16 cellular contexts compared by ENCODE assay signal in genomic region chr1:185601189-185601588, GRCh38.
DNase-seq lines count a peak whose midpoint lies in the region; ATAC-seq, FAIRE-seq and TF ChIP-seq lines count a peak whose summit lies in the region.
"Had no signal": no experiment of that assay in that cellular context is flagged by ENCODE, and none has a peak within 500 bp of the region (broad histone marks: within the 10 kb centered on the region; RNA-seq: fewer than 3 reads in every experiment).

No MANE protein-coding gene starts in this region.

- no peaks in the 10 kb centered on the region for H3K36me3 ChIP-seq in GM23338 (ENCODE audit: insufficient read depth)
- H3K36me3 ChIP-seq in Caco-2 (ENCODE audit: control insufficient read depth, insufficient read depth, low read length) = no peaks in the 10 kb centered on the region
- no peaks in the 10 kb centered on the region for H3K36me3 ChIP-seq in right lobe of liver
- H3K36me3 ChIP-seq: colonic mucosa, left lung, tibial nerve had no signal

- BruUV-seq in Caco-2 (replicated peaks; lab: Mats Ljungman, UMichigan) = no TSS peak

- H3K27me3 ChIP-seq in GM23338 (ENCODE audit: insufficient read depth) (no peaks in the 10 kb centered on the region), Caco-2 (replicated peaks; ENCODE audit: control insufficient read depth, insufficient read depth, low read length) (no peaks in the 10 kb centered on the region), right lobe of liver (no peaks in the 10 kb centered on the region)
- H3K27me3 ChIP-seq: colonic mucosa, left lung, tibial nerve had no signal

- H3K79me2 ChIP-seq in GM23338 (replicated peaks; ENCODE audit: insufficient read depth) = no peaks in the 10 kb centered on the region

- H3K27ac ChIP-seq in GM23338 (ENCODE audit: low read depth) (no peak overlapping the region), right lobe of liver (no peak overlapping the region)
- H3K27ac ChIP-seq: colonic mucosa, left lung, tibial nerve had no signal

- H3K27ac Mint-ChIP-seq in GM23338 = no peak overlapping the region
- no peak overlapping the region for H3K27ac Mint-ChIP-seq in Caco-2 (ENCODE audit: unreplicated experiment)
- no peak overlapping the region for H3K27ac Mint-ChIP-seq in glutamatergic neuron (ENCODE audit: unreplicated experiment)
- H3K27ac Mint-ChIP-seq: naive thymus-derived CD4-positive, alpha-beta T cell had no signal

- no peaks in the 10 kb centered on the region for H4K20me1 ChIP-seq in GM23338 (replicated peaks; ENCODE audit: insufficient read depth)

- no peak overlapping the region for H3K4me3 Mint-ChIP-seq in GM23338
- H3K4me3 Mint-ChIP-seq in Caco-2 (ENCODE audit: unreplicated experiment) = no peak overlapping the region
- no peak overlapping the region for H3K4me3 Mint-ChIP-seq in glutamatergic neuron (ENCODE audit: unreplicated experiment)
- H3K4me3 Mint-ChIP-seq: naive thymus-derived CD4-positive, alpha-beta T cell had no signal

- CTCF ChIA-PET in Caco-2 (lab: Charles Lee) = no interaction called here

- H3K4me3 ChIP-seq in GM23338 = no peak overlapping the region
- H3K4me3 ChIP-seq in Caco-2 (ENCODE audit: low read depth, low read length) = no peak overlapping the region
- H3K4me3 ChIP-seq in right lobe of liver = no peak overlapping the region
- H3K4me3 ChIP-seq: colonic mucosa, left lung, tibial nerve had no signal

- peak; percentile 49 for ATAC-seq in GM18909 (IDR thresholded peaks at IDR 0.05; ENCODE audit: poor library complexity, unreplicated experiment)
- ATAC-seq in GM23338 = no peak
- peak; percentile 39 for ATAC-seq in HG03469 (IDR thresholded peaks at IDR 0.05; ENCODE audit: unreplicated experiment)
- no peak for ATAC-seq in right lobe of liver
- ATAC-seq: HepG2; left lung; naive thymus-derived CD4-positive, alpha-beta T cell had no signal

- intact Hi-C loops in Caco-2 (cut with micrococcal nuclease; ENCODE audit: unreplicated experiment) (no loop called here), right lobe of liver (cut with DNase I) (no loop called here)

- H3K9me3 Mint-ChIP-seq in GM23338 (no peaks in the 10 kb centered on the region), Caco-2 (ENCODE audit: unreplicated experiment) (no peaks in the 10 kb centered on the region), glutamatergic neuron (ENCODE audit: unreplicated experiment) (no peaks in the 10 kb centered on the region)
- H3K9me3 Mint-ChIP-seq: naive thymus-derived CD4-positive, alpha-beta T cell had no signal

- H3K4me2 ChIP-seq in GM23338 = no peak overlapping the region

- no peak for TF ChIP-seq POLR2A in right lobe of liver (IDR thresholded peaks at IDR 0.05)

- no peak for TF ChIP-seq CTCF in D721Med (IDR thresholded peaks at IDR 0.05; ENCODE audit: insufficient read depth, missing control alignments)
- no peak for TF ChIP-seq CTCF in GM23338 (conservative IDR thresholded peaks at IDR 0.05; ENCODE audit: low read depth in 2 of 2)
- no peak for TF ChIP-seq CTCF in Caco-2 (IDR thresholded peaks at IDR 0.05; ENCODE audit: insufficient read depth in 1 of 2, low read depth in 1 of 2, low read length in 1 of 2, severe bottlenecking in 1 of 2, unreplicated experiment in 1 of 2)
- no peak for TF ChIP-seq CTCF in right lobe of liver (IDR thresholded peaks at IDR 0.05)
- no peak for TF ChIP-seq CTCF in glutamatergic neuron (IDR thresholded peaks at IDR 0.05; ENCODE audit: partially characterized antibody, unreplicated experiment)

- peak; percentile 72 for FAIRE-seq in D721Med (lab: Jason Lieb, UNC)
- FAIRE-seq: HepG2 had no signal

- H3K27me3 Mint-ChIP-seq in GM23338 (ENCODE audit: insufficient read depth, low read depth, poor library complexity) = no peaks in the 10 kb centered on the region
- no peaks in the 10 kb centered on the region for H3K27me3 Mint-ChIP-seq in Caco-2 (ENCODE audit: insufficient read depth, unreplicated experiment)
- no peaks in the 10 kb centered on the region for H3K27me3 Mint-ChIP-seq in glutamatergic neuron (ENCODE audit: unreplicated experiment)
- H3K27me3 Mint-ChIP-seq: naive thymus-derived CD4-positive, alpha-beta T cell had no signal

- DNase-seq in D721Med (ENCODE audit: insufficient read length, low spot score) (no peak), GM23338 (ENCODE audit: low spot score) (no peak), Caco-2 (no peak), right lobe of liver (no peak), glutamatergic neuron (no peak), NCI-H526 (lab: John Stamatoyannopoulos, UW) (no peak)
- DNase-seq: activated CD4-positive, alpha-beta T cell treated with anti-CD3 and anti-CD28 coated beads for 1 hour; colonic mucosa; hypothalamus; left lung; naive thymus-derived CD4-positive, alpha-beta T cell; NCI-H2227 treated with DMSO at 0.1 percent for 48 hours had no signal

- H3K4me1 Mint-ChIP-seq in GM23338 (peaks cover 6% of the 10 kb centered on the region), Caco-2 (ENCODE audit: low read depth, unreplicated experiment) (no peaks in the 10 kb centered on the region), glutamatergic neuron (ENCODE audit: low read depth, unreplicated experiment) (no peaks in the 10 kb centered on the region)

- WGBS in right lobe of liver (ENCODE audit: insufficient coverage, low coverage, low lambda C conversion rate, missing lambda C conversion rate) = 100% methylated on average over 1 of the region's 1 CpG

- H3K36me3 Mint-ChIP-seq in GM23338 (ENCODE audit: low read depth) (no peaks in the 10 kb centered on the region), Caco-2 (ENCODE audit: insufficient read depth, unreplicated experiment) (no peaks in the 10 kb centered on the region), glutamatergic neuron (ENCODE audit: unreplicated experiment) (no peaks in the 10 kb centered on the region)
- H3K36me3 Mint-ChIP-seq: naive thymus-derived CD4-positive, alpha-beta T cell had no signal

- H3K9me2 ChIP-seq in GM23338 (ENCODE audit: insufficient read depth) = no peaks in the 10 kb centered on the region

- no peaks in the 10 kb centered on the region for H3F3A ChIP-seq in GM23338 (replicated peaks; ENCODE audit: low read depth)

- H3K4me1 ChIP-seq in GM23338 (ENCODE audit: insufficient read depth) (no peaks in the 10 kb centered on the region; the same call in 1 of the 2 replicates), Caco-2 (no peaks in the 10 kb centered on the region), right lobe of liver (no peaks in the 10 kb centered on the region)
- H3K4me1 ChIP-seq: colonic mucosa, tibial nerve had no signal

- peak overlapping the region; percentile 47; the same call in 1 of the 2 replicates for H2AFZ ChIP-seq in GM23338

- POLR2A ChIA-PET in Caco-2 (lab: Charles Lee) = no interaction called here

- H3K9me3 ChIP-seq in Caco-2 = no peaks in the 10 kb centered on the region; the same call in 1 of the 2 replicates
- H3K9me3 ChIP-seq in right lobe of liver = no peaks in the 10 kb centered on the region
- H3K9me3 ChIP-seq: colonic mucosa, left lung, tibial nerve had no signal

TF ChIP-seq in GM23338, 12 proteins besides CTCF, POLR2A, EP300 and RAD21 (continues in another document):
- TF ChIP-seq POLR2AphosphoS5 (IDR thresholded peaks at IDR 0.05; ENCODE audit: low read depth) = no peak
- no peak for TF ChIP-seq ZNF331 (CRISPR knock-in tag; IDR thresholded peaks at IDR 0.05; ENCODE audit: low read depth)

Comparison
In these comparisons a context has a peak if more than half of its experiments do, and no peak if none do; other contexts are left out.
1. ATAC-seq: peak in GM18909 (single experiment) and HG03469 (single experiment); none in GM23338 (single experiment) and right lobe of liver (0 of 4).